ENCODE assay signal across 21 cellular contexts in the genomic region with DNA sequence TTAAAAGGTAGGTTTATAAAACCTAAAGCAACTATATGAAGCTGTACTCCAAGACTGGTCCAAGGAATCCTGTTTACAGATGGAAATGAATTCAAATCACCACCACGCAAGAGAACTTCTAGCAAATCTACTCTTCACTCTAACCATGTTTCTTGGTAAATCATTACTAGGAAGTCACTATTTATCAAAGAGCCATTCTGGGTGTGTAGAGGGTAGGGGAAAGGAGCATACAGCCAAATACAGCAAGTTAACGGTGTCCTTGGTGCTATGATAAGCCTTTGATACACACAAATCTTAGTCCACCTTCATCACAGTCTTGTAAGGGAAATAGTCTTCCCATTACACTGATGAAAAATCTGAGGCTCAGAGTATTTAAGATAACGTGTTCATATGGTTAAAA. TPM values are rescaled to one million over a fixed set of nuclear protein-coding genes. Genes with fewer than 3 reads are reported as not detected.
A peak's percentile ranks its signal among the peaks of the same experiment; 100 is the strongest.
DNase-seq lines count a peak whose midpoint lies in the region; ATAC-seq and TF ChIP-seq lines count a peak whose summit lies in the region.
"Had no signal": no experiment of that assay in that cellular context is flagged by ENCODE, and none has a peak within 500 bp of the region (broad histone marks: within the 10 kb centered on the region; RNA-seq: fewer than 3 reads in every experiment).

No MANE protein-coding gene starts in this region.

- H3K4me1 Mint-ChIP-seq in CD14-positive monocyte (peaks cover 55% of the 10 kb centered on the region), T-cell (peaks cover 61 to 69% (median 68%) of the 10 kb centered on the region in 3 donors), memory B cell (peaks cover 40% of the 10 kb centered on the region), neural progenitor cell (no peaks in the 10 kb centered on the region)
- peaks cover 54 to 71% (median 70%) of the 10 kb centered on the region in 3 donors for H3K4me1 Mint-ChIP-seq in CD8-positive, alpha-beta memory T cell

- WGBS in GM23248 (ENCODE audit: low coverage in 1 of 2, low lambda C conversion rate in 2 of 2, missing lambda C conversion rate in 2 of 2), 2 experiments: 97 to 99% methylated on average over 3 of the region's 3 CpGs

- no peaks in the 10 kb centered on the region for H3K36me3 ChIP-seq in CD8-positive, alpha-beta memory T cell (ENCODE audit: insufficient read depth, low read length)
- H3K36me3 ChIP-seq in GM23248 (ENCODE audit: low read depth): 0 out of 2 replicates have a peak, but pooled peaks cover 4% of the 10 kb centered on the region
- peaks cover 6% of the 10 kb centered on the region for H3K36me3 ChIP-seq in neural progenitor cell
- H3K36me3 ChIP-seq: brain microvascular endothelial cell, gastroesophageal sphincter, left ventricle myocardium inferior, Peyer's patch, thoracic aorta had no signal

- H3F3A ChIP-seq in GM23248 (ENCODE audit: insufficient read depth) (peaks cover 5% of the 10 kb centered on the region; the same call in 1 of the 2 replicates), neural progenitor cell (ENCODE audit: low read depth) (no peaks in the 10 kb centered on the region)

- H3K4me2 ChIP-seq in GM23248 (ENCODE audit: unreplicated experiment) (no peak overlapping the region), neural progenitor cell (no peak overlapping the region)
- H3K4me2 ChIP-seq: SK-N-SH had no signal

- POLR2A ChIA-PET in CD8-positive, alpha-beta memory T cell (lab: Charles Lee): interaction anchor here (1.0 kb wide), 1 partner anchor 37 kb away, joined by 3 read pairs; no protein-coding TSS in a partner anchor
- POLR2A ChIA-PET in T-cell (lab: Charles Lee): no interaction called here

- H3K27me3 Mint-ChIP-seq in CD14-positive monocyte (ENCODE audit: low read depth in 3 of 3) (no peaks in the 10 kb centered on the region), T-cell (no peaks in the 10 kb centered on the region), memory B cell (no peaks in the 10 kb centered on the region), neural progenitor cell (ENCODE audit: insufficient read depth, low read depth) (no peaks in the 10 kb centered on the region)
- peaks cover 0 to 3% of the 10 kb centered on the region in 2 donors for H3K27me3 Mint-ChIP-seq in CD8-positive, alpha-beta memory T cell

- H3K79me2 ChIP-seq in GM23248 (ENCODE audit: insufficient read depth): peaks cover 89% of the 10 kb centered on the region
- peaks cover 92% of the 10 kb centered on the region for H3K79me2 ChIP-seq in neural progenitor cell (ENCODE audit: low read depth)

- H3K9me3 Mint-ChIP-seq in CD14-positive monocyte: peaks cover 0 to 6% (median 0%) of the 10 kb centered on the region in 7 donors
- H3K9me3 Mint-ChIP-seq in CD8-positive, alpha-beta memory T cell: no peaks in the 10 kb centered on the region
- H3K9me3 Mint-ChIP-seq in T-cell: peaks cover 0 to 5% (median 0%) of the 10 kb centered on the region in 3 donors
- H3K9me3 Mint-ChIP-seq in memory B cell: no peaks in the 10 kb centered on the region
- peaks cover 27% of the 10 kb centered on the region for H3K9me3 Mint-ChIP-seq in neural progenitor cell

- H3K4me3 Mint-ChIP-seq in CD14-positive monocyte (no peak overlapping the region), T-cell (peak overlapping the region in 2 of 3 donors; percentile 35 to 62), memory B cell (peak overlapping the region; percentile 29), neural progenitor cell (no peak overlapping the region)
- H3K4me3 Mint-ChIP-seq in CD8-positive, alpha-beta memory T cell: peak overlapping the region; percentile 8 to 57 (median 40)

- CTCF ChIA-PET in CD8-positive, alpha-beta memory T cell (lab: Charles Lee): interaction anchor here (1.1 to 2.3 kb wide), 3 partner anchors 14 to 46 kb away, joined by 3 to 5 read pairs (median 3); no protein-coding TSS in a partner anchor
- CTCF ChIA-PET in T-cell (lab: Charles Lee): interaction anchor here in 1 of 2 donors (1.9 kb wide), 1 partner anchor 46 kb away, joined by 10 read pairs; no protein-coding TSS in a partner anchor

- peak overlapping the region; percentile 72 to 94 (median 89) for H3K27ac Mint-ChIP-seq in CD14-positive monocyte
- H3K27ac Mint-ChIP-seq in CD8-positive, alpha-beta memory T cell: peak overlapping the region; percentile 25 to 93 (median 82)
- H3K27ac Mint-ChIP-seq in T-cell: peak overlapping the region; percentile 86 to 91
- peak overlapping the region; percentile 60 for H3K27ac Mint-ChIP-seq in memory B cell
- H3K27ac Mint-ChIP-seq in neural progenitor cell: no peak overlapping the region

- H4K20me1 ChIP-seq in GM23248 (ENCODE audit: insufficient read depth): peaks cover 3% of the 10 kb centered on the region; the same call in 1 of the 2 replicates
- H4K20me1 ChIP-seq in neural progenitor cell (ENCODE audit: low read depth): peaks cover 9% of the 10 kb centered on the region

- no peaks in the 10 kb centered on the region for H3K9me2 ChIP-seq in GM23248 (ENCODE audit: insufficient read depth)
- H3K9me2 ChIP-seq: SK-N-SH had no signal

- H3K27me3 ChIP-seq in CD8-positive, alpha-beta memory T cell (ENCODE audit: insufficient read depth, low read length, poor library complexity, severe bottlenecking): no peaks in the 10 kb centered on the region
- H3K27me3 ChIP-seq in GM23248 (replicated peaks; ENCODE audit: insufficient read depth) (no peaks in the 10 kb centered on the region), neural progenitor cell (no peaks in the 10 kb centered on the region)
- H3K27me3 ChIP-seq: brain microvascular endothelial cell, gastroesophageal sphincter, Peyer's patch had no signal

- TF ChIP-seq CTCF in CD14-positive monocyte (IDR thresholded peaks at IDR 0.05): no peak
- TF ChIP-seq CTCF in neural progenitor cell (IDR thresholded peaks at IDR 0.05): no peak
- no peak for TF ChIP-seq CTCF in omental fat pad (IDR thresholded peaks at IDR 0.05)

- no peak overlapping the region for H3K9ac ChIP-seq in GM23248
- no peak overlapping the region for H3K9ac ChIP-seq in neural progenitor cell
- H3K9ac ChIP-seq: parathyroid adenoma, SK-N-SH had no signal

- DNase-seq in CD14-positive monocyte (ENCODE audit: low spot score): no peak
- no peak for DNase-seq in CD8-positive, alpha-beta memory T cell
- no peak for DNase-seq in T-cell
- no peak for DNase-seq in memory B cell (ENCODE audit: low spot score in 2 of 2)
- DNase-seq in GM23248: no peak
- no peak for DNase-seq in neural progenitor cell (ENCODE audit: low spot score)
- DNase-seq in omental fat pad (ENCODE audit: low spot score): no peak
- DNase-seq: activated CD8-positive, alpha-beta memory T cell treated with anti-CD3 and anti-CD28 coated beads for 24 hours; activated gamma-delta T cell; brain microvascular endothelial cell; left ventricle myocardium inferior; NCI-H1436; NCI-H82; Peyer's patch; SK-N-SH; stimulated activated CD4-positive, alpha-beta T cell treated with anti-CD3 and anti-CD28 coated beads, Interleukin-4, amount 100 ng/mL, for 1 hour had no signal

- ATAC-seq in T-cell (replicated peaks in 1 of 4) (peak in 2 of 4 experiments; percentile 45), memory B cell (ENCODE audit: low read depth) (no peak), omental fat pad (ENCODE audit: low FRiP score) (no peak)
- ATAC-seq: gastroesophageal sphincter had no signal

- in situ Hi-C loops in GM23248 (cut with MboI): no loop called here

- H3K36me3 Mint-ChIP-seq in CD14-positive monocyte (peaks cover 15 to 28% of the 10 kb centered on the region in 2 donors), T-cell (peaks cover 28% of the 10 kb centered on the region), memory B cell (peaks cover 20% of the 10 kb centered on the region), neural progenitor cell (peaks cover 42% of the 10 kb centered on the region)
- peaks cover 9 to 39% (median 12%) of the 10 kb centered on the region in 3 donors for H3K36me3 Mint-ChIP-seq in CD8-positive, alpha-beta memory T cell

- H2AFZ ChIP-seq in GM23248 (no peak overlapping the region), neural progenitor cell (replicated peaks) (no peak overlapping the region)
- H2AFZ ChIP-seq: parathyroid adenoma had no signal

- H3K4me1 ChIP-seq in CD8-positive, alpha-beta memory T cell (ENCODE audit: insufficient read depth, low read length): peaks cover 57% of the 10 kb centered on the region
- H3K4me1 ChIP-seq in GM23248 (ENCODE audit: insufficient read depth) (peaks cover 7% of the 10 kb centered on the region), neural progenitor cell (peaks cover 11% of the 10 kb centered on the region)
- H3K4me1 ChIP-seq: parathyroid adenoma had no signal

- no peaks in the 10 kb centered on the region for H3K9me3 ChIP-seq in CD8-positive, alpha-beta memory T cell (ENCODE audit: low read length)
- H3K9me3 ChIP-seq in GM23248 (ENCODE audit: low read depth): no peaks in the 10 kb centered on the region
- H3K9me3 ChIP-seq in neural progenitor cell (ENCODE audit: low read depth): peaks cover 6% of the 10 kb centered on the region
- H3K9me3 ChIP-seq: gastroesophageal sphincter, Peyer's patch, SK-N-SH, thoracic aorta had no signal

- intact Hi-C loops in CD14-positive monocyte (cut with micrococcal nuclease): loop anchor here in 1 of 2 donors (10.0 kb wide), 1 partner anchor 111 kb away; no protein-coding TSS in a partner anchor

- peak overlapping the region; percentile 41 for H3K4me3 ChIP-seq in CD8-positive, alpha-beta memory T cell (ENCODE audit: low read length)
- H3K4me3 ChIP-seq in GM23248 (no peak overlapping the region), neural progenitor cell (no peak overlapping the region)
- H3K4me3 ChIP-seq: gastroesophageal sphincter, left ventricle myocardium inferior, Peyer's patch, thoracic aorta had no signal

- H3K27ac ChIP-seq in CD8-positive, alpha-beta memory T cell (ENCODE audit: low read depth, low read length): no peak overlapping the region
- H3K27ac ChIP-seq in GM23248 (no peak overlapping the region), neural progenitor cell (no peak overlapping the region)
- H3K27ac ChIP-seq: brain microvascular endothelial cell, epithelial cell of prostate, gastroesophageal sphincter, left ventricle myocardium inferior, parathyroid adenoma, thoracic aorta had no signal

RNA-seq across cellular contexts. Expression of gene NIN, which starts 16.8 kb away (rescaled TPM):
- polyA plus RNA-seq in CD14-positive monocyte (10 to 100 TPM; 15.3 to 26.5 TPM), GM23248 (2016; fragmentation: Nextera tagmentation; extraction: Ambion mirVana) (16.2 and 17.0 TPM in 2 replicates)
- total RNA-seq in CD8-positive, alpha-beta memory T cell: 10 to 100 TPM; 73.8 to 77.8 TPM
- 64.3 TPM for polyA plus RNA-seq in CD8-positive, alpha-beta memory T cell
- total RNA-seq in T-cell (100 to 1,000 TPM in 3 of 5 donors, 10 to 100 TPM in 2; 92.8 to 141 (median 106) TPM), neural progenitor cell (ENCODE audit: low replicate concordance) (34.7 and 49.0 TPM in 2 replicates), omental fat pad (10 to 100 TPM; 23.7 to 51.2 (median 29.5) TPM)
- total RNA-seq in GM23248 (2014; rRNA removed; shearing (Covaris generic)): 28.7 and 33.3 TPM in 2 replicates

RNA-seq across cellular contexts. Expression of gene ABHD12B, which starts 57.7 kb away (rescaled TPM):
- polyA plus RNA-seq in CD14-positive monocyte (under 1 TPM; 0.45 to 0.54 TPM), GM23248 (2016; fragmentation: Nextera tagmentation; extraction: Ambion mirVana) (0.31 TPM in 1 of 2 replicates, not detected in the other)
- not detected for total RNA-seq in CD8-positive, alpha-beta memory T cell
- polyA plus RNA-seq in CD8-positive, alpha-beta memory T cell: not detected
- total RNA-seq in T-cell (not detected), neural progenitor cell (ENCODE audit: low replicate concordance) (not detected in 2 replicates), omental fat pad (1 to 10 TPM in 1 of 4 donors, not detected in 3; 2.5 TPM)
- total RNA-seq in GM23248 (2014; rRNA removed; shearing (Covaris generic)): not detected in 2 replicates
- total RNA-seq: gastroesophageal sphincter, HT1080, left ventricle myocardium inferior, Peyer's patch, thoracic aorta had no signal
- polyA plus RNA-seq: SK-N-SH had no signal

Comparison
In these comparisons a context has a peak if more than half of its experiments do, and no peak if none do; other contexts are left out.
1. H3K4me3 Mint-ChIP-seq: peak in CD8-positive, alpha-beta memory T cell (7 of 7), T-cell (2 of 3) and memory B cell (single experiment); none in CD14-positive monocyte (0 of 2) and neural progenitor cell (single experiment).